ENCODE assay signal across 1 cellular context in the genomic region with DNA sequence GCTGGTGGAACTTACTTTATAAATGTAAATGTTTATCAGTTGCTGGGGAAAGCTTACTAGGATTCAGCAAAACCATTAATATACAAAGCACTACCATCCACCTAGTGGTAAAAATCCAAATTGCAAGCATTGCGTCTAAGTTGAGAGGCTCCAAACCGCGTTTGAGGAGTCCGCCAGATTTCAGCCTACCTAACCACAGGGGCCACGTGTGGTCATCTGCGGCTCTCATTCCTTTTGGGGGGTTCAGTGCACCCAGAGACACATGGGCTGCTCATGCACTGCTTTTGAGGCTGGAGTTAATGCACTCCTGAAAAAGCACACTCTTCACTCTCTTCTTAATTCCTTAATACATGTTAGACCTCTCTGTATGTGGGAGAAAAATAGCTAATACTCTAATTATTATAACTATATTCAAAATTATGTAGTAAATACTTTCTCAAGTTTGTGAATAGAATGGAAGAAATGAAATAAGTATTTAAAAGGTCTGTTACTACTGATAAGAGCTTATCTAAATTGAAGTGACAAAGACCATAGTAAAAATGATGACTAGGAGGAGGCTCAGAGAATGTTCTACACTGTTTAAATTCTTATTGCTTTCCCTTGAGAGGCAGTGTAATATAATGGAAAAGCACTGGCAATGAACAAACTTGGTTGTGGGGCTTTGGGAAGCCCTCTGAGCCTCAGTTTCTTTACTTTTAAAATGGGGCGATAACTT.
TF ChIP-seq lines count a peak whose summit lies in the region.

No MANE protein-coding gene starts in this region.

TF ChIP-seq in endothelial cell of umbilical vein, 7 proteins besides CTCF, POLR2A, EP300 and RAD21:
- TF ChIP-seq JUN (IDR thresholded peaks at IDR 0.05; ENCODE audit: borderline replicate concordance, insufficient read depth, insufficient read length, low read depth) (no peak), FOS (IDR thresholded peaks at IDR 0.05; ENCODE audit: borderline replicate concordance, insufficient read depth, low read length) (no peak), EZH2 (IDR thresholded peaks at IDR 0.05; ENCODE audit: borderline replicate concordance, low read depth, low read length, severe bottlenecking) (no peak), MYC (IDR thresholded peaks at IDR 0.05; ENCODE audit: low read depth, low read length) (no peak), GATA2 (IDR thresholded peaks at IDR 0.05; ENCODE audit: insufficient read depth, insufficient read length, low read depth, low read length) (no peak), POLR2AphosphoS5 (IDR thresholded peaks at IDR 0.05; ENCODE audit: insufficient read depth, low read depth, low read length) (no peak)
- TF ChIP-seq, protein P1, sequence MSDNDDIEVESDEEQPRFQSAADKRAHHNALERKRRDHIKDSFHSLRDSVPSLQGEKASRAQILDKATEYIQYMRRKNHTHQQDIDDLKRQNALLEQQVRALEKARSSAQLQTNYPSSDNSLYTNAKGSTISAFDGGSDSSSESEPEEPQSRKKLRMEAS (IDR thresholded peaks at IDR 0.05; ENCODE audit: insufficient read depth, insufficient read length): no peak
